Comparison of ENCODE assay signal across 28 cellular contexts in the genomic region with DNA sequence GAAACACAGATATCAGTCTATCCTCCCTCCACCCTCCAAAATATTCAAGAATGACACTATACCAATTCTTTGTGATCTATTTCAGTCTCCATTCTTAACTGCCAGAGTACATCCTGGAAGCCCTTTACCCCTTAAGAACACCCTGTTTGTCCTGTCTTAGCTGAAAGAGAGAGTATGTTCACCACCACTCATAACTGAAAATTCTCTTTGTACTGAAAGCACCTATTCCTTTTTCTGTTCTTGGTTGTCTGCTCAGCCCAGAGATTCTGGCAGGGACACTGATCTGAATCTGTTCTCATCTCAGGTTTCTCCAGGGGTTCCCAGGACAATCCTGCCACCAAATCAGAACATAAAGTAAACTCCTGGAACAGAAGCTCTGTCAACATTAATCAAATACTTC. TPM values are rescaled to one million over a fixed set of nuclear protein-coding genes. Genes with fewer than 3 reads are reported as not detected.
DNase-seq lines count a peak whose midpoint lies in the region; ATAC-seq and TF ChIP-seq lines count a peak whose summit lies in the region.
"Had no signal": no experiment of that assay in that cellular context is flagged by ENCODE, and none has a peak within 500 bp of the region (broad histone marks: within the 10 kb centered on the region; RNA-seq: fewer than 3 reads in every experiment).

No MANE protein-coding gene starts in this region.

- H3K4me3 ChIP-seq in IMR-90 (ENCODE audit: insufficient read depth, low read depth, low read length) (no peak overlapping the region), neutrophil (ENCODE audit: low read depth in 1 of 2, low read length in 1 of 2) (no peak overlapping the region)
- no peak overlapping the region for H3K4me3 ChIP-seq in CD4-positive, alpha-beta memory T cell (ENCODE audit: low read length in 2 of 2)
- H3K4me3 ChIP-seq: GM12878, MG63 had no signal

- H3K9me1 ChIP-seq in IMR-90 (ENCODE audit: insufficient read depth, low read length): no peaks in the 10 kb centered on the region

- intact Hi-C loops in IMR-90 (cut with micrococcal nuclease): no loop called here
- intact Hi-C loops in CD4-positive, alpha-beta memory T cell (cut with micrococcal nuclease): no loop called here

- no peak overlapping the region for H2AK5ac ChIP-seq in IMR-90 (ENCODE audit: low read depth, low read length)

- no peak for DNase-seq in IMR-90
- DNase-seq in activated naive CD4-positive, alpha-beta T cell (lab: John Stamatoyannopoulos, UW): no peak
- no peak for DNase-seq in CD4-positive, alpha-beta memory T cell
- DNase-seq: BE2C; CD4-positive, CD25-positive, alpha-beta regulatory T cell; COR-L47; DMS79 treated with DMSO at 0.1 percent for 48 hours; Karpas-422; MG63; NCI-H1417; NCI-H1694 treated with DMSO at 0.1 percent for 48 hours; NCI-H2081 treated with DMSO at 0.1 percent for 48 hours; NCI-H2171 treated with DMSO at 0.1 percent for 48 hours; NCI-H524 treated with DMSO at 0.1 percent for 48 hours; NCI-H82; T1000 had no signal

- dilution Hi-C loops in IMR-90 (cut with HindIII; ENCODE audit: low sequenced_read_pairs, unreplicated experiment): no loop called here

- no peak for TF ChIP-seq RAD21 in IMR-90 (IDR thresholded peaks at IDR 0.05; ENCODE audit: low read length)

- no peaks in the 10 kb centered on the region for H3K4me1 Mint-ChIP-seq in CD4-positive, alpha-beta memory T cell
- H3K4me1 Mint-ChIP-seq: CD4-positive, CD25-positive, alpha-beta regulatory T cell had no signal

- no peak overlapping the region for H2AFZ ChIP-seq in IMR-90 (replicated peaks; ENCODE audit: low read length, poor library complexity)

- H3K14ac ChIP-seq in IMR-90 (replicated peaks; ENCODE audit: low read depth, low read length): no peak overlapping the region

- no peak overlapping the region for H4K5ac ChIP-seq in IMR-90 (ENCODE audit: low read depth, low read length)

- TF ChIP-seq CTCF in IMR-90 (conservative IDR thresholded peaks at IDR 0.05; ENCODE audit: low read depth, low read length): no peak
- TF ChIP-seq CTCF in neutrophil (IDR thresholded peaks at IDR 0.05): no peak

- POLR2A ChIA-PET in IMR-90 (lab: Charles Lee; ENCODE audit: unreplicated experiment): no interaction called here
- POLR2A ChIA-PET in CD4-positive, alpha-beta memory T cell (lab: Charles Lee; ENCODE audit: partially characterized antibody): no interaction called here

- TF ChIP-seq POLR2A in IMR-90 (IDR thresholded peaks at IDR 0.05; ENCODE audit: low read depth, low read length): no peak

- no peak overlapping the region for H4K91ac ChIP-seq in IMR-90 (ENCODE audit: insufficient read depth, low read depth, low read length)

- ATAC-seq in GM18909 (IDR thresholded peaks at IDR 0.05; ENCODE audit: poor library complexity, unreplicated experiment) (peak; percentile 40), GM21390 (IDR thresholded peaks at IDR 0.05; ENCODE audit: unreplicated experiment) (peak; percentile 72), IMR-90 (ENCODE audit: low read depth) (no peak), GM19395 (IDR thresholded peaks at IDR 0.05; ENCODE audit: unreplicated experiment) (no peak)
- ATAC-seq: GM12878, Right ventricle myocardium inferior had no signal

- H4K8ac ChIP-seq in IMR-90 (ENCODE audit: low read depth in 2 of 2, low read length in 2 of 2): no peak overlapping the region

- no peak overlapping the region for H2AK9ac ChIP-seq in IMR-90 (replicated peaks; ENCODE audit: low read depth, low read length, poor library complexity)

- H3K9me3 Mint-ChIP-seq in CD4-positive, alpha-beta memory T cell: peaks cover 1 to 31% (median 22%) of the 10 kb centered on the region in 8 donors

- no peak overlapping the region for H3K9ac ChIP-seq in IMR-90 (ENCODE audit: low read depth, low read length)

- no peak overlapping the region for H3K27ac Mint-ChIP-seq in CD4-positive, alpha-beta memory T cell
- H3K27ac Mint-ChIP-seq: CD4-positive, CD25-positive, alpha-beta regulatory T cell; IgD-negative memory B cell had no signal

- H3K9me3 ChIP-seq in IMR-90 (ENCODE audit: control insufficient read depth, insufficient read depth, low read length): peaks cover 6% of the 10 kb centered on the region
- H3K9me3 ChIP-seq in neutrophil: peaks cover 4% of the 10 kb centered on the region
- no peaks in the 10 kb centered on the region for H3K9me3 ChIP-seq in CD4-positive, alpha-beta memory T cell (ENCODE audit: control insufficient read depth in 1 of 2, low read length in 2 of 2)
- H3K9me3 ChIP-seq: BE2C, MG63 had no signal

- H3K4me3 Mint-ChIP-seq in CD4-positive, alpha-beta memory T cell: no peak overlapping the region
- H3K4me3 Mint-ChIP-seq: CD4-positive, CD25-positive, alpha-beta regulatory T cell; IgD-negative memory B cell had no signal

- no peak overlapping the region for H2BK5ac ChIP-seq in IMR-90 (ENCODE audit: low read depth, low read length, poor library complexity, severe bottlenecking)

- H3K4ac ChIP-seq in IMR-90 (ENCODE audit: low read depth, low read length): no peak overlapping the region

- H2BK20ac ChIP-seq in IMR-90 (ENCODE audit: low read depth, low read length): no peak overlapping the region

- H3K36me3 ChIP-seq in IMR-90 (ENCODE audit: control insufficient read depth, insufficient read depth, low read length) (no peaks in the 10 kb centered on the region), neutrophil (no peaks in the 10 kb centered on the region)
- no peaks in the 10 kb centered on the region for H3K36me3 ChIP-seq in CD4-positive, alpha-beta memory T cell (ENCODE audit: insufficient read depth, low read length)
- H3K36me3 ChIP-seq: BE2C, MG63 had no signal

- CTCF ChIA-PET in IMR-90 (lab: Yijun Ruan, JAX): interaction anchor here (0.7 to 1.6 kb wide), 3 partner anchors 13 to 336 kb away, joined by 3 to 4 read pairs (median 3); no protein-coding TSS in a partner anchor
- CTCF ChIA-PET in CD4-positive, alpha-beta memory T cell (lab: Charles Lee; ENCODE audit: partially characterized antibody): no interaction called here

- H3K4me2 ChIP-seq in IMR-90 (ENCODE audit: low read depth, low read length): no peak overlapping the region

- H3K27me3 ChIP-seq in IMR-90 (ENCODE audit: control insufficient read depth, insufficient read depth, low read length) (no peaks in the 10 kb centered on the region), neutrophil (no peaks in the 10 kb centered on the region)
- no peaks in the 10 kb centered on the region for H3K27me3 ChIP-seq in CD4-positive, alpha-beta memory T cell (ENCODE audit: insufficient read depth, low read length)
- H3K27me3 ChIP-seq: BE2C, MG63 had no signal

- peaks cover 2 to 7% of the 10 kb centered on the region in 2 donors for H3K27me3 Mint-ChIP-seq in CD4-positive, alpha-beta memory T cell

- H3K23ac ChIP-seq in IMR-90 (ENCODE audit: low read depth, low read length): no peak overlapping the region

- H3K4me1 ChIP-seq in IMR-90 (ENCODE audit: control insufficient read depth, insufficient read depth, low read length) (no peaks in the 10 kb centered on the region), neutrophil (ENCODE audit: control insufficient read depth in 1 of 2, insufficient read depth in 1 of 2, low read depth in 1 of 2, low read length in 1 of 2) (peaks cover 5 to 9% of the 10 kb centered on the region in 2 experiments)
- no peaks in the 10 kb centered on the region for H3K4me1 ChIP-seq in CD4-positive, alpha-beta memory T cell (ENCODE audit: insufficient read depth, low read length)
- H3K4me1 ChIP-seq: BE2C had no signal

- BruUV-seq in IMR-90 (replicated peaks; lab: Mats Ljungman, UMichigan): no TSS peak

- H3K56ac ChIP-seq in IMR-90 (ENCODE audit: extremely low read depth, insufficient read depth, low read length): no peak overlapping the region

- in situ Hi-C loops in IMR-90 (cut with MboI; ENCODE audit: low sequenced_read_pairs): loop anchor here (10.0 to 25.0 kb wide), 2 partner anchors 475 to 1148 kb away; no protein-coding TSS in a partner anchor

- no peaks in the 10 kb centered on the region for H3K36me3 Mint-ChIP-seq in CD4-positive, alpha-beta memory T cell
- H3K36me3 Mint-ChIP-seq: CD4-positive, CD25-positive, alpha-beta regulatory T cell; IgD-negative memory B cell had no signal

- H2BK120ac ChIP-seq in IMR-90 (ENCODE audit: low read depth, low read length): no peak overlapping the region

- H3K79me1 ChIP-seq in IMR-90 (ENCODE audit: low read depth in 1 of 2, low read length in 2 of 2): no peaks in the 10 kb centered on the region

- H2BK15ac ChIP-seq in IMR-90 (ENCODE audit: low read depth, low read length): no peak overlapping the region

- H3K27ac ChIP-seq in IMR-90 (ENCODE audit: insufficient read depth, low read length): no peak overlapping the region
- H3K27ac ChIP-seq in neutrophil: peak overlapping the region; percentile 30
- H3K27ac ChIP-seq in CD4-positive, alpha-beta memory T cell (ENCODE audit: low read depth, low read length): no peak overlapping the region

- no peaks in the 10 kb centered on the region for H4K20me1 ChIP-seq in IMR-90 (ENCODE audit: insufficient read depth, low read length)

- peak overlapping the region; percentile 5; the same call in 1 of the 2 replicates for H3K18ac ChIP-seq in IMR-90 (ENCODE audit: low read depth, low read length)

TF ChIP-seq in IMR-90, 13 proteins besides CTCF, POLR2A, EP300 and RAD21 (continues in another document):
- no peak for TF ChIP-seq MAZ (IDR thresholded peaks at IDR 0.05; ENCODE audit: borderline replicate concordance, low read depth, low read length)
- no peak for TF ChIP-seq SMC3 (IDR thresholded peaks at IDR 0.05; ENCODE audit: low read depth, low read length)
- TF ChIP-seq FOS (IDR thresholded peaks at IDR 0.05; ENCODE audit: low read depth, low read length): no peak
- TF ChIP-seq, protein P1, sequence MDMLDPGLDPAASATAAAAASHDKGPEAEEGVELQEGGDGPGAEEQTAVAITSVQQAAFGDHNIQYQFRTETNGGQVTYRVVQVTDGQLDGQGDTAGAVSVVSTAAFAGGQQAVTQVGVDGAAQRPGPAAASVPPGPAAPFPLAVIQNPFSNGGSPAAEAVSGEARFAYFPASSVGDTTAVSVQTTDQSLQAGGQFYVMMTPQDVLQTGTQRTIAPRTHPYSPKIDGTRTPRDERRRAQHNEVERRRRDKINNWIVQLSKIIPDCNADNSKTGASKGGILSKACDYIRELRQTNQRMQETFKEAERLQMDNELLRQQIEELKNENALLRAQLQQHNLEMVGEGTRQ (IDR thresholded peaks at IDR 0.05; ENCODE audit: low read depth, low read length): no peak
- TF ChIP-seq MAFK (IDR thresholded peaks at IDR 0.05; ENCODE audit: low read depth, low read length): no peak

RNA-seq across cellular contexts. Expression of gene EREG, which starts 25.4 kb away (rescaled TPM):
- total RNA-seq in IMR-90 (2012; rRNA removed): 0.36 and 1.1 TPM in 2 replicates
- 0.14 and 0.26 TPM in 2 replicates for polyA plus RNA-seq in IMR-90 (2012; rRNA removed)
- 0.07 and 0.21 TPM in 2 replicates for polyA plus RNA-seq in IMR-90 (2012; cell fraction: cytosol; rRNA removed)
- 0.30 and 1.1 TPM in 2 replicates for polyA plus RNA-seq in IMR-90 (2012; cell fraction: nucleus; rRNA removed; ENCODE audit: low replicate concordance)
- total RNA-seq in CD4-positive, alpha-beta memory T cell: not detected
- not detected for polyA plus RNA-seq in CD4-positive, alpha-beta memory T cell
- total RNA-seq: GM12878; H4; OCI-LY7; Right ventricle myocardium inferior; SK-MEL-5; T-helper 1 cell treated with Interleukin-12 subunit alpha and Interleukin-12 subunit beta and Interleukin-4 antibody, amounts not matched to agents 30 ng/mL and 1 ng/mL, for 36 hours had no signal
- polyA plus RNA-seq: CD4-positive, CD25-positive, alpha-beta regulatory T cell; GM12878; IgD-negative memory B cell had no signal

RNA-seq across cellular contexts. Expression of gene EPGN, which starts 31.2 kb away (rescaled TPM):
- total RNA-seq in IMR-90 (2012; rRNA removed): 0.18 TPM in 1 of 2 replicates, not detected in the other
- not detected in 2 replicates for polyA plus RNA-seq in IMR-90 (2012; rRNA removed)
- not detected in 2 replicates for polyA plus RNA-seq in IMR-90 (2012; cell fraction: cytosol; rRNA removed)
- polyA plus RNA-seq in IMR-90 (2012; cell fraction: nucleus; rRNA removed; ENCODE audit: low replicate concordance): not detected in 2 replicates
- total RNA-seq in CD4-positive, alpha-beta memory T cell: under 1 TPM in 1 of 2 experiments, not detected in 1; 0.96 TPM
- polyA plus RNA-seq in CD4-positive, alpha-beta memory T cell: not detected
- total RNA-seq: A673; OCI-LY7; SK-MEL-5; T-helper 1 cell treated with Interleukin-12 subunit alpha and Interleukin-12 subunit beta and Interleukin-4 antibody, amounts not matched to agents 30 ng/mL and 1 ng/mL, for 36 hours had no signal
- polyA plus RNA-seq: CD4-positive, CD25-positive, alpha-beta regulatory T cell; IgD-negative memory B cell had no signal

Comparison
In these comparisons a context has a peak if more than half of its experiments do, and no peak if none do; other contexts are left out.
1. ATAC-seq: peak in GM18909 (single experiment) and GM21390 (single experiment); none in IMR-90 (single experiment) and GM19395 (single experiment).